ENCODE assay signal across 1 cellular context in the genomic region with DNA sequence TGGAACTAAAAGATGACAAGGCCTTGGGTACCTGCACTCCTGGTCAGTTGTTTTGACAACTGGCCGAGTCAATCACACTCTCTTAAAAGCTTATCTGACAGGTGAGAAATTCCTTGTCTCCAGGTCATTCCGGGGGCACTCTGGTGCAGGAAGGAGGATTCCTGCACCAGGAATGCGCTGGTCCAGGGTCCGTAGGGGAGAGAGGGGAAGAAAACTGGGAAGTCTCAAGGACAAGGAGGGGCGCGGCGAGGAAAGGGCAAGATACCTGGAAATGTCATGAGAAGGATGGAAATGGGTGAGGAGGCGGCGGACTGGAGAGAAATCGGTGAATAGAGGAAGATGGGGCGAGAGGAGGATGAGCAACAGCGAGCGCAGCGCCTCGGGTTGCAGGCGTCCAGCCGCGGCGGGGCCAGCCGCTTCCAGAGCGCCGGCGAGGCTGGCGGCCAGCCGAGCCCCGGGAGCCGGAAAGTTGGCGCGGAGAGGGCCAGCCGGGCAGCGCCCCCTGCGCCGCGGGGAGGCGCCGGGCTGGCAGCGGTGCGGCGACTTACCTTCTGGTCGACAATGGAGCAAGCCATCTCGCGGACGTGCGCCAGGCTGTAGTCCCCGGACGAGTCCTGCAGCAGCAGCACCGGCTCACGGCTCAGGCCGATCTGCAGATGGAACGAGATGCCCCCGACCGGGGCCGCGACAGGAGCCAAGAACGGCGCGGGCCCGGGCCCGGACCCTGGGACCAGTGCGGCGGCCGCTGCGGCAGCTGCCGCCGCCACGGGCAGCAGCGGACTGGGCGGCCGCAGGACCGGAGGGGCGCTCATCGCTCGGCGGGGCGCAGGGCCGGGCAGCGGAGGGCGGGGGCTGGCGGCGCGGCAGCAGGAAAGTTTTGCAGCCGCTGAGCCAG.
TF ChIP-seq lines count a peak whose summit lies in the region.

No MANE protein-coding gene starts in this region.

TF ChIP-seq in HEK293, 187 proteins besides CTCF, POLR2A, EP300 and RAD21 (continued from another document):
- TF ChIP-seq KLF10 (tag by site-specific recombination; IDR thresholded peaks at IDR 0.05) (peak; percentile 23; the same call in 1 of the 2 replicates), ZNF433 (tag by site-specific recombination; IDR thresholded peaks at IDR 0.05; ENCODE audit: low read depth) (no peak), ZBTB17 (tag by site-specific recombination; IDR thresholded peaks at IDR 0.05) (peak; percentile 29; the same call in 1 of the 2 replicates)
- TF ChIP-seq, protein P1, sequence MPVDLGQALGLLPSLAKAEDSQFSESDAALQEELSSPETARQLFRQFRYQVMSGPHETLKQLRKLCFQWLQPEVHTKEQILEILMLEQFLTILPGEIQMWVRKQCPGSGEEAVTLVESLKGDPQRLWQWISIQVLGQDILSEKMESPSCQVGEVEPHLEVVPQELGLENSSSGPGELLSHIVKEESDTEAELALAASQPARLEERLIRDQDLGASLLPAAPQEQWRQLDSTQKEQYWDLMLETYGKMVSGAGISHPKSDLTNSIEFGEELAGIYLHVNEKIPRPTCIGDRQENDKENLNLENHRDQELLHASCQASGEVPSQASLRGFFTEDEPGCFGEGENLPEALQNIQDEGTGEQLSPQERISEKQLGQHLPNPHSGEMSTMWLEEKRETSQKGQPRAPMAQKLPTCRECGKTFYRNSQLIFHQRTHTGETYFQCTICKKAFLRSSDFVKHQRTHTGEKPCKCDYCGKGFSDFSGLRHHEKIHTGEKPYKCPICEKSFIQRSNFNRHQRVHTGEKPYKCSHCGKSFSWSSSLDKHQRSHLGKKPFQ (tag by site-specific recombination; IDR thresholded peaks at IDR 0.05), result no peak
